31 cellular contexts compared by ENCODE assay signal in the genomic region with DNA sequence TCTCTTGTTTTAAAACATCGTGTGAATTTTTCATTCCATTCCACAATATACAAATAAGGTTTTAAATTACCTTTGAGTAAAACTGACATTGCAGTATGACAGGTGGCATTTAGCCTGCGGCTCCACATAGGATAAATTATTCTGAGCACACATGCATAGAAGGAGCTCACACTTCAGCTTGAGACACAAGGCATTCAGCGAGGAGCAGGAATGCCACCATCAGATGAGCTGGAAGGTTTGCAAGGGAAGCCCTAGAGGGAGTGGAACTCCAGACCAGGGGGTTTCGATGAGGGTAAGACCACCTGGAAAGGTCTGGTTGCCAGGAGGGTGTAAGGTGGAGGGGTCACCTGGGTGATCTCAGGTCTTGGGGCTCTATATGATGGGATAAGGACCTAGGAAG.
"Had no signal": no experiment of that assay in that cellular context is flagged by ENCODE, and none has a peak within 500 bp of the region (broad histone marks: within the 10 kb centered on the region; RNA-seq: fewer than 3 reads in every experiment).

No MANE protein-coding gene starts in this region.

- H3K27ac Mint-ChIP-seq: immature natural killer cell; mesothelial cell of epicardium; naive thymus-derived CD8-positive, alpha-beta T cell; nephron; neural progenitor cell; stimulated activated memory B cell treated with anti-CD40 and anti-IgM and Interleukin-4, amounts not matched to agents 10 μg/mL and 1 μg/mL and 100 μg/mL, for 72 hours had no signal

- H3K27me3 Mint-ChIP-seq: stimulated activated memory B cell treated with anti-CD40 and anti-IgM and Interleukin-4, amounts not matched to agents 10 μg/mL and 1 μg/mL and 100 μg/mL, for 72 hours; stimulated activated naive CD8-positive, alpha-beta T cell treated with anti-CD3 and anti-CD28 coated beads, Interleukin-15, amount 100 ng/mL, for 72 hours had no signal

- H3K79me2 ChIP-seq: parathyroid adenoma had no signal

- DNase-seq: hypothalamus; immature natural killer cell; kidney; left colon; left lung; lower lobe of right lung; mammary epithelial cell; mesenchymal stem cell; naive thymus-derived CD8-positive, alpha-beta T cell; occipital lobe; right lobe of liver; stimulated activated CD4-positive, alpha-beta T cell treated with anti-CD3 and anti-CD28 coated beads, Interleukin-1b, Interleukin-23, amount 100 ng/mL, for 48 hours; stimulated activated CD4-positive, alpha-beta T cell treated with anti-CD3 and anti-CD28 coated beads, Interleukin-2, amount 100 ng/mL, for 48 hours; stimulated activated CD4-positive, alpha-beta T cell treated with anti-CD3 and anti-CD28 coated beads, Interleukin-4, amount 100 ng/mL, for 4 hours; stimulated activated CD8-positive, alpha-beta memory T cell treated with anti-CD3 and anti-CD28 coated beads, Interleukin-4, amount 100 ng/mL, for 48 hours; stimulated activated naive CD4-positive, alpha-beta T cell treated with Interleukin-2 at 50 U/mL for 16 hours; stimulated activated naive CD8-positive, alpha-beta T cell treated with anti-CD3 and anti-CD28 coated beads, Interleukin-15, amount 100 ng/mL, for 72 hours; substantia nigra; testis; tibial artery; upper lobe of left lung had no signal

- H3K9me3 Mint-ChIP-seq: immature natural killer cell; mesothelial cell of epicardium; naive thymus-derived CD8-positive, alpha-beta T cell; nephron; neural progenitor cell; stimulated activated memory B cell treated with anti-CD40 and anti-IgM and Interleukin-4, amounts not matched to agents 10 μg/mL and 1 μg/mL and 100 μg/mL, for 72 hours; stimulated activated naive CD8-positive, alpha-beta T cell treated with anti-CD3 and anti-CD28 coated beads, Interleukin-15, amount 100 ng/mL, for 72 hours had no signal

- H2AFZ ChIP-seq: neural progenitor cell, parathyroid adenoma had no signal

- H3K4me1 ChIP-seq: left lung, lower lobe of right lung, parathyroid adenoma, psoas muscle, right atrium auricular region, right lobe of liver, testis, tibial artery, upper lobe of left lung, vagina had no signal

- H3K4me3 ChIP-seq: left lung, lower lobe of right lung, neural progenitor cell, psoas muscle, right atrium auricular region, right lobe of liver, smooth muscle cell, testis, tibial artery, upper lobe of left lung, vagina had no signal

- H3K36me3 ChIP-seq: left lung, lower lobe of right lung, neural progenitor cell, neutrophil, right atrium auricular region, right lobe of liver, tibial artery, upper lobe of left lung, vagina had no signal

- H3K27ac ChIP-seq: left lung, lower lobe of right lung, neural progenitor cell, neutrophil, parathyroid adenoma, psoas muscle, right atrium auricular region, right lobe of liver, testis, tibial artery, upper lobe of left lung, vagina had no signal

- H3K27me3 ChIP-seq: left lung, neural progenitor cell, neutrophil, right atrium auricular region, right lobe of liver, testis, tibial artery, upper lobe of left lung, vagina had no signal

- H3K4me3 Mint-ChIP-seq: immature natural killer cell; mesothelial cell of epicardium; naive thymus-derived CD8-positive, alpha-beta T cell; neural progenitor cell; stimulated activated memory B cell treated with anti-CD40 and anti-IgM and Interleukin-4, amounts not matched to agents 10 μg/mL and 1 μg/mL and 100 μg/mL, for 72 hours; stimulated activated naive CD8-positive, alpha-beta T cell treated with anti-CD3 and anti-CD28 coated beads, Interleukin-15, amount 100 ng/mL, for 72 hours had no signal

- H3K4me1 Mint-ChIP-seq: immature natural killer cell; naive thymus-derived CD8-positive, alpha-beta T cell; neural progenitor cell; stimulated activated memory B cell treated with anti-CD40 and anti-IgM and Interleukin-4, amounts not matched to agents 10 μg/mL and 1 μg/mL and 100 μg/mL, for 72 hours; stimulated activated naive CD8-positive, alpha-beta T cell treated with anti-CD3 and anti-CD28 coated beads, Interleukin-15, amount 100 ng/mL, for 72 hours had no signal

- H3K9ac ChIP-seq: neural progenitor cell, parathyroid adenoma had no signal

- H3K4me2 ChIP-seq: smooth muscle cell had no signal

- ATAC-seq: left colon; left lung; lower lobe of right lung; naive thymus-derived CD8-positive, alpha-beta T cell; psoas muscle; right lobe of liver; stimulated activated memory B cell treated with anti-CD40 and anti-IgM and Interleukin-4, amounts not matched to agents 10 μg/mL and 1 μg/mL and 100 μg/mL, for 72 hours; stimulated activated naive CD8-positive, alpha-beta T cell treated with anti-CD3 and anti-CD28 coated beads, Interleukin-15, amount 100 ng/mL, for 72 hours had no signal

- H3K9me3 ChIP-seq: left lung, lower lobe of right lung, neutrophil, psoas muscle, right atrium auricular region, right lobe of liver, testis, tibial artery, upper lobe of left lung, vagina had no signal

- H3K36me3 Mint-ChIP-seq: immature natural killer cell; mesothelial cell of epicardium; naive thymus-derived CD8-positive, alpha-beta T cell; neural progenitor cell; stimulated activated memory B cell treated with anti-CD40 and anti-IgM and Interleukin-4, amounts not matched to agents 10 μg/mL and 1 μg/mL and 100 μg/mL, for 72 hours had no signal
